ENCODE assay signal across 27 cellular contexts in genomic region chr2:174004311-174004695, GRCh38. TPM values are rescaled to one million over a fixed set of nuclear protein-coding genes. Genes with fewer than 3 reads are reported as not detected.
DNase-seq lines count a peak whose midpoint lies in the region; ATAC-seq and TF ChIP-seq lines count a peak whose summit lies in the region.
"Had no signal": no experiment of that assay in that cellular context is flagged by ENCODE, and none has a peak within 500 bp of the region (broad histone marks: within the 10 kb centered on the region; RNA-seq: fewer than 3 reads in every experiment).

No MANE protein-coding gene starts in this region.

- ATAC-seq in IMR-90 (ENCODE audit: low read depth), result no peak
- no peak for ATAC-seq in right lobe of liver
- ATAC-seq: naive thymus-derived CD4-positive, alpha-beta T cell; T-helper 17 cell had no signal

- no peak overlapping the region for H3K14ac ChIP-seq in IMR-90 (replicated peaks; ENCODE audit: low read depth, low read length)

- H4K20me1 ChIP-seq in IMR-90 (ENCODE audit: insufficient read depth, low read length), result no peaks in the 10 kb centered on the region

- H4K5ac ChIP-seq in IMR-90 (ENCODE audit: low read depth, low read length), result no peak overlapping the region

- intact Hi-C loops in Calu3 (cut with micrococcal nuclease; ENCODE audit: unreplicated experiment), result loop anchor here (2.0 kb wide), 1 partner anchor 38 kb away; no protein-coding TSS in a partner anchor
- intact Hi-C loops in IMR-90 (cut with micrococcal nuclease), result no loop called here
- intact Hi-C loops in right lobe of liver (cut with DNase I), result loop anchor here (5.0 to 10.0 kb wide), 2 partner anchors 120 to 152 kb away; no protein-coding TSS in a partner anchor

- no peak overlapping the region for H2BK15ac ChIP-seq in IMR-90 (ENCODE audit: low read depth, low read length)

- H3K4me3 ChIP-seq in IMR-90 (ENCODE audit: insufficient read depth, low read depth, low read length) (no peak overlapping the region), right lobe of liver (no peak overlapping the region), skeletal muscle tissue (ENCODE audit: low read length in 3 of 3) (no peak overlapping the region), foreskin fibroblast (ENCODE audit: low read depth in 1 of 2, low read length in 2 of 2) (no peak overlapping the region)
- H3K4me3 ChIP-seq: SK-N-MC had no signal

- H4K91ac ChIP-seq in IMR-90 (ENCODE audit: insufficient read depth, low read depth, low read length), result no peak overlapping the region

- DNase-seq in Calu3 (no peak), IMR-90 (no peak), right lobe of liver (no peak), NCI-H2081 treated with DMSO at 0.1 percent for 48 hours (lab: John Stamatoyannopoulos, UW) (no peak), foreskin fibroblast (no peak)
- DNase-seq in stimulated activated CD4-positive, alpha-beta T cell treated with anti-CD3 and anti-CD28 coated beads, Interleukin-4, amount 100 ng/mL, for 1 hour, result no peak
- DNase-seq: activated CD4-positive, alpha-beta T cell treated with anti-CD3 and anti-CD28 coated beads, Interleukin-2, amount 50 U/mL, for 1 hour; activated CD4-positive, CD25-positive, alpha-beta regulatory T cell; activated gamma-delta T cell treated with Interleukin-2 at 50 U/mL for 16 hours; activated T-cell treated with anti-CD3 and anti-CD28 coated beads, Interleukin-2, amount 50 U/mL, for 24 hours; CD8-positive, alpha-beta memory T cell; EL; immature natural killer cell; KG1; left colon; midbrain; naive thymus-derived CD4-positive, alpha-beta T cell; NCI-H1105; NCI-H187 treated with DMSO at 0.1 percent for 48 hours; NCI-H510A treated with DMSO at 0.1 percent for 48 hours; occipital lobe; stimulated activated naive CD4-positive, alpha-beta T cell treated with Interleukin-2 at 50 U/mL for 16 hours; T-helper 17 cell had no signal

- no peak overlapping the region for H3K56ac ChIP-seq in IMR-90 (ENCODE audit: extremely low read depth, insufficient read depth, low read length)

- H3K9me3 Mint-ChIP-seq in Calu3 (ENCODE audit: low read depth, unreplicated experiment), result peaks cover 2% of the 10 kb centered on the region
- H3K9me3 Mint-ChIP-seq: activated T-cell treated with anti-CD3 and anti-CD28 coated beads, Interleukin-2, amount 50 U/mL, for 24 hours; CD8-positive, alpha-beta memory T cell; central memory CD8-positive, alpha-beta T cell; dendritic cell treated with granulocyte-macrophage colony-stimulating factor and Interleukin-4, amounts not matched to agents 40 ng/mL and 50 ng/mL, for 4 days; immature natural killer cell had no signal

- peaks cover 5% of the 10 kb centered on the region; the same call in 1 of the 2 replicates for H3K4me1 ChIP-seq in IMR-90 (ENCODE audit: control insufficient read depth, insufficient read depth, low read length)
- peaks cover 0 to 8% (median 0%) of the 10 kb centered on the region in 4 donors for H3K4me1 ChIP-seq in right lobe of liver
- peaks cover 10 to 18% (median 10%) of the 10 kb centered on the region in 3 donors for H3K4me1 ChIP-seq in skeletal muscle tissue (ENCODE audit: control insufficient read depth in 3 of 3, insufficient read depth in 3 of 3, low read length in 3 of 3)

- TF ChIP-seq POLR2A in IMR-90 (IDR thresholded peaks at IDR 0.05; ENCODE audit: low read depth, low read length) (no peak), right lobe of liver (IDR thresholded peaks at IDR 0.05) (no peak)

- H2AK9ac ChIP-seq in IMR-90 (replicated peaks; ENCODE audit: low read depth, low read length, poor library complexity), result no peak overlapping the region

- H4K8ac ChIP-seq in IMR-90 (ENCODE audit: low read depth in 2 of 2, low read length in 2 of 2), result 0 out of 4 replicates have a peak overlapping the region, but pooled peaks of 1 of the 2 experiments have one; percentile 24

- H2BK120ac ChIP-seq in IMR-90 (ENCODE audit: low read depth, low read length), result no peak overlapping the region

- no peak for TF ChIP-seq RAD21 in IMR-90 (IDR thresholded peaks at IDR 0.05; ENCODE audit: low read length)

- no peaks in the 10 kb centered on the region for H3K79me1 ChIP-seq in IMR-90 (ENCODE audit: low read depth in 1 of 2, low read length in 2 of 2)

- H3K27ac ChIP-seq in IMR-90 (ENCODE audit: insufficient read depth, low read length) (no peak overlapping the region), right lobe of liver (peak overlapping the region in 2 of 3 donors; percentile 14 to 16), skeletal muscle tissue (ENCODE audit: low read depth, low read length) (peak overlapping the region; percentile 77)
- H3K27ac ChIP-seq: SK-N-MC had no signal

- H2AK5ac ChIP-seq in IMR-90 (ENCODE audit: low read depth, low read length), result no peak overlapping the region; the same call in 1 of the 2 replicates

- no peak overlapping the region for H3K4me2 ChIP-seq in IMR-90 (ENCODE audit: low read depth, low read length)

- H3K36me3 Mint-ChIP-seq in Calu3 (ENCODE audit: insufficient read depth, unreplicated experiment), result no peaks in the 10 kb centered on the region
- H3K36me3 Mint-ChIP-seq: CD8-positive, alpha-beta memory T cell; immature natural killer cell; naive thymus-derived CD4-positive, alpha-beta T cell had no signal

- H3K4me3 Mint-ChIP-seq in Calu3 (ENCODE audit: low read depth, unreplicated experiment), result peak overlapping the region; percentile 17
- H3K4me3 Mint-ChIP-seq: activated T-cell treated with anti-CD3 and anti-CD28 coated beads, Interleukin-2, amount 50 U/mL, for 24 hours; CD8-positive, alpha-beta memory T cell; central memory CD8-positive, alpha-beta T cell; dendritic cell treated with granulocyte-macrophage colony-stimulating factor and Interleukin-4, amounts not matched to agents 40 ng/mL and 50 ng/mL, for 4 days; immature natural killer cell; naive thymus-derived CD4-positive, alpha-beta T cell; T-helper 17 cell had no signal

- WGBS in IMR-90 (ENCODE audit: extremely low coverage in 2 of 2, insufficient read length in 1 of 2), 2 experiments, result no CpG with 5 or more reads among the region's 1 CpG
- 40% methylated on average over 1 of the region's 1 CpG for WGBS in right lobe of liver (ENCODE audit: insufficient coverage, low coverage, low lambda C conversion rate, missing lambda C conversion rate)

- in situ Hi-C loops in IMR-90 (cut with MboI; ENCODE audit: low sequenced_read_pairs), result no loop called here

- H3K4ac ChIP-seq in IMR-90 (ENCODE audit: low read depth, low read length), result no peak overlapping the region

- no peak overlapping the region for H3K23ac ChIP-seq in IMR-90 (ENCODE audit: low read depth, low read length)

- peak overlapping the region; percentile 29 for H3K27ac Mint-ChIP-seq in Calu3 (ENCODE audit: unreplicated experiment)
- H3K27ac Mint-ChIP-seq: activated T-cell treated with anti-CD3 and anti-CD28 coated beads, Interleukin-2, amount 50 U/mL, for 24 hours; dendritic cell treated with granulocyte-macrophage colony-stimulating factor and Interleukin-4, amounts not matched to agents 40 ng/mL and 50 ng/mL, for 4 days; naive thymus-derived CD4-positive, alpha-beta T cell; T-helper 17 cell had no signal

- 0 out of 2 replicates have a peak overlapping the region, but pooled peaks have one; percentile 8 for H3K18ac ChIP-seq in IMR-90 (ENCODE audit: low read depth, low read length)

- no peak overlapping the region for H2BK5ac ChIP-seq in IMR-90 (ENCODE audit: low read depth, low read length, poor library complexity, severe bottlenecking)

- H3K27me3 Mint-ChIP-seq in Calu3 (ENCODE audit: unreplicated experiment), result no peaks in the 10 kb centered on the region
- H3K27me3 Mint-ChIP-seq: activated T-cell treated with anti-CD3 and anti-CD28 coated beads, Interleukin-2, amount 50 U/mL, for 24 hours; dendritic cell treated with granulocyte-macrophage colony-stimulating factor and Interleukin-4, amounts not matched to agents 40 ng/mL and 50 ng/mL, for 4 days had no signal

- BruUV-seq in Calu3 (replicated peaks; lab: Mats Ljungman, UMichigan), result no TSS peak
- no TSS peak for BruUV-seq in IMR-90 (replicated peaks; lab: Mats Ljungman, UMichigan)

- H3K36me3 ChIP-seq in IMR-90 (ENCODE audit: control insufficient read depth, insufficient read depth, low read length) (no peaks in the 10 kb centered on the region), right lobe of liver (no peaks in the 10 kb centered on the region), skeletal muscle tissue (ENCODE audit: control insufficient read depth in 3 of 3, insufficient read depth in 3 of 3, low read length in 3 of 3) (no peaks in the 10 kb centered on the region)

- H2BK20ac ChIP-seq in IMR-90 (ENCODE audit: low read depth, low read length), result peak overlapping the region; percentile 28; the same call in 1 of the 2 replicates

- no peak overlapping the region for H2AFZ ChIP-seq in IMR-90 (replicated peaks; ENCODE audit: low read length, poor library complexity)

- TF ChIP-seq CTCF in Calu3 (IDR thresholded peaks at IDR 0.05; ENCODE audit: unreplicated experiment), result no peak
- no peak for TF ChIP-seq CTCF in IMR-90 (conservative IDR thresholded peaks at IDR 0.05; ENCODE audit: low read depth, low read length)
- no peak for TF ChIP-seq CTCF in right lobe of liver (IDR thresholded peaks at IDR 0.05)
- TF ChIP-seq CTCF in foreskin fibroblast (IDR thresholded peaks at IDR 0.05; ENCODE audit: low read depth, low read length), result no peak

- H3K9me3 ChIP-seq in IMR-90 (ENCODE audit: control insufficient read depth, insufficient read depth, low read length) (no peaks in the 10 kb centered on the region), right lobe of liver (no peaks in the 10 kb centered on the region), skeletal muscle tissue (ENCODE audit: control insufficient read depth in 3 of 3, low read length in 3 of 3) (no peaks in the 10 kb centered on the region)

- dilution Hi-C loops in IMR-90 (cut with HindIII; ENCODE audit: low sequenced_read_pairs, unreplicated experiment), result no loop called here

- H3K9ac ChIP-seq in IMR-90 (ENCODE audit: low read depth, low read length), result no peak overlapping the region
- no peak overlapping the region for H3K9ac ChIP-seq in skeletal muscle tissue (ENCODE audit: low read depth in 1 of 3, low read length in 3 of 3)

- H3K4me1 Mint-ChIP-seq in Calu3 (ENCODE audit: low read depth, unreplicated experiment), result peaks cover 25% of the 10 kb centered on the region
- H3K4me1 Mint-ChIP-seq: CD8-positive, alpha-beta memory T cell; central memory CD8-positive, alpha-beta T cell had no signal

- no peaks in the 10 kb centered on the region for H3K27me3 ChIP-seq in IMR-90 (ENCODE audit: control insufficient read depth, insufficient read depth, low read length)
- no peaks in the 10 kb centered on the region for H3K27me3 ChIP-seq in right lobe of liver
- H3K27me3 ChIP-seq in skeletal muscle tissue (ENCODE audit: control insufficient read depth in 3 of 3, insufficient read depth in 3 of 3, low read length in 3 of 3), result no peaks in the 10 kb centered on the region

- H3K9me1 ChIP-seq in IMR-90 (ENCODE audit: insufficient read depth, low read length), result no peaks in the 10 kb centered on the region

- POLR2A ChIA-PET in IMR-90 (lab: Charles Lee; ENCODE audit: unreplicated experiment), result no interaction called here

- CTCF ChIA-PET in Calu3 (lab: Charles Lee), result interaction anchor here (0.7 kb wide), 3 partner anchors 19 to 460 kb away, joined by 3 read pairs; no protein-coding TSS in a partner anchor
- CTCF ChIA-PET in IMR-90 (lab: Yijun Ruan, JAX), result no interaction called here

RNA-seq across cellular contexts. Expression of gene SP3, which starts 39.1 kb away (rescaled TPM):
- total RNA-seq in Calu3 (2022) (78.0 and 82.5 TPM in 2 replicates), IMR-90 (2012; rRNA removed) (136 and 137 TPM in 2 replicates), right lobe of liver (10 to 100 TPM; 28.4 to 36.5 (median 32.4) TPM), skeletal muscle tissue (90.3 TPM)
- polyA plus RNA-seq in IMR-90 (2012; rRNA removed), result 19.9 and 26.7 TPM in 2 replicates
- polyA plus RNA-seq in IMR-90 (2012; cell fraction: cytosol; rRNA removed), result 4.2 and 6.6 TPM in 2 replicates
- polyA plus RNA-seq in IMR-90 (2012; cell fraction: nucleus; rRNA removed; ENCODE audit: low replicate concordance), result 6.3 and 36.0 TPM in 2 replicates
